Comparison of ENCODE assay signal across 25 cellular contexts in the genomic region with DNA sequence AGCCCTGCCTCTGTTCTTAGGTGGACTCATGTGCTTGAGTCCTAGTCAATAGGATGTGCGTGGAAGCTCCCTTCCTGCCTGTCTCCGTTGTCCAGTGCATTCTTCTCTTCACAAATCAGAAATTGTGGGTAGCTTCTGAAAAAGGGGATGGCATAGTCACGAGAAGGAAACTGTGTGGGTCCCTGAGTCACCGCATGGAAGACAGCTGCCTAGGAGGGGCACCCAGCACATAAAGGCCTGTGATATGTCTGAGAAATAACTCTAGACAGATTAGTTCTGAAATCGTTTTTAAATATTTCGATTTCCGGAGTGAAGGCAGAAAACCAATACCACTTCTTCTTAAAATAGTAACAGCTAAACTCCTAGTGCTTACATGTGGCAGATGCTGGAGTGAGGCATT.
"Had no signal": no experiment of that assay in that cellular context is flagged by ENCODE, and none has a peak within 500 bp of the region (broad histone marks: within the 10 kb centered on the region; RNA-seq: fewer than 3 reads in every experiment).

No MANE protein-coding gene starts in this region.

- H3K36me3 ChIP-seq: ovary, right lobe of liver, sigmoid colon, stomach, thoracic aorta, thyroid gland, tibial nerve, upper lobe of left lung, vagina had no signal

- H3K4me3 ChIP-seq: ovary, psoas muscle, right lobe of liver, sigmoid colon, stomach, thoracic aorta, thyroid gland, tibial nerve, upper lobe of left lung, vagina had no signal

- H2AFZ ChIP-seq: parathyroid adenoma had no signal

- H3K27me3 ChIP-seq: ovary, right lobe of liver, sigmoid colon, stomach, thyroid gland, tibial nerve, upper lobe of left lung, vagina had no signal

- ATAC-seq: natural killer cell treated with Interleukin-12 subunit alpha and Interleukin-12 subunit beta and Interleukin-15 and Interleukin-18, amount 100 ng/mL, for 72 hours; psoas muscle; right cardiac atrium; right lobe of liver; stimulated activated effector memory CD8-positive, alpha-beta T cell treated with anti-CD3 and anti-CD28 coated beads, Interleukin-12 subunit alpha, Interleukin-12 subunit beta, amount 100 ng/mL, for 72 hours; stimulated activated naive B cell treated with anti-CD40 and anti-IgM and Interleukin-4, amounts not matched to agents 10 μg/mL and 1 μg/mL and 100 μg/mL, for 72 hours had no signal

- H3K9me3 ChIP-seq: ovary, psoas muscle, right lobe of liver, sigmoid colon, stomach, thoracic aorta, thyroid gland, tibial nerve, upper lobe of left lung, vagina had no signal

- H3K79me2 ChIP-seq: parathyroid adenoma had no signal

- DNase-seq: nephron progenitor cell; occipital lobe; ovary; posterior cingulate gyrus; psoas muscle; right cardiac atrium; right lobe of liver; sigmoid colon; small intestine; stimulated activated CD4-positive, alpha-beta T cell treated with anti-CD3 and anti-CD28 coated beads, Interleukin-15, amount 100 ng/mL, for 24 hours; stimulated activated CD4-positive, alpha-beta T cell treated with anti-CD3 and anti-CD28 coated beads, Interleukin-2, amount 100 ng/mL, for 24 hours; stimulated activated CD4-positive, alpha-beta T cell treated with anti-CD3 and anti-CD28 coated beads, Interleukin-2, amount 100 ng/mL, for 48 hours; stimulated activated CD4-positive, alpha-beta T cell treated with anti-CD3 and anti-CD28 coated beads, Interleukin-4, amount 100 ng/mL, for 24 hours; stimulated activated naive B cell treated with anti-CD40 and anti-IgM and Interleukin-4, amounts not matched to agents 10 μg/mL and 1 μg/mL and 100 μg/mL, for 72 hours; stimulated activated naive CD4-positive, alpha-beta T cell treated with Interleukin-2 at 50 U/mL for 16 hours; stomach; thyroid gland; trophoblast cell had no signal

- H3K9ac ChIP-seq: parathyroid adenoma had no signal

- H3K4me1 ChIP-seq: parathyroid adenoma, psoas muscle, right lobe of liver, sigmoid colon, stomach, thyroid gland, tibial nerve, vagina had no signal

- H3K27ac ChIP-seq: ovary, parathyroid adenoma, psoas muscle, right lobe of liver, sigmoid colon, stomach, thoracic aorta, thyroid gland, tibial nerve, upper lobe of left lung, vagina had no signal
